34 cellular contexts compared by ENCODE assay signal in the genomic region with DNA sequence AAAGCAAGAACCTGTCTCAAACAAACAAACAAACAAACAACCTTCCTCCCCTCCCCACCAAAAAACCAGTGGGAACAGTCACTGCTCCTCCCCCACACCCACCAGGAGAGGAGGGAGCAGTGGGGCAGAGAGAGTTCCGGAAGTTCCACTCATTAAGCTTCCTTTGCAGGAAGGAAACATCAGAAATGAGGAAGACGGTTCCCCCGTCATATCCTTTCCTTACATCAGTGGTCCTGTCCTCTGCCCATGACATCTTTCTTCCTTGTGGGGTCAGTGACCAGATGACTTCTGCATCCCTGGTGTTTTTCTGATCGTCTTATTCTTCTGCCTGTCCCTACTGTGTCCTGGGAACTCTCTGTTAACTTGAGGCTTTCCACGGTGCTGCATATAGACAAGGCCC. TPM values are rescaled to one million over a fixed set of nuclear protein-coding genes. Genes with fewer than 3 reads are reported as not detected.
DNase-seq lines count a peak whose midpoint lies in the region; ATAC-seq, FAIRE-seq and TF ChIP-seq lines count a peak whose summit lies in the region.
"Had no signal": no experiment of that assay in that cellular context is flagged by ENCODE, and none has a peak within 500 bp of the region (broad histone marks: within the 10 kb centered on the region; RNA-seq: fewer than 3 reads in every experiment).

No MANE protein-coding gene starts in this region.

- no peak overlapping the region for H4K8ac ChIP-seq in H1 (ENCODE audit: extremely low read depth, insufficient read depth, low read length)

- no peak overlapping the region for H3K56ac ChIP-seq in H1 (replicated peaks; ENCODE audit: insufficient read length, low read depth, low read length)

- TF ChIP-seq CTCF in heart right ventricle (IDR thresholded peaks at IDR 0.05) (no peak), right atrium auricular region (IDR thresholded peaks at IDR 0.05) (no peak), H1 (IDR thresholded peaks at IDR 0.05; ENCODE audit: control extremely low read depth in 1 of 3, insufficient read depth in 1 of 3, low read depth in 1 of 3, low read length in 3 of 3) (no peak), neutrophil (IDR thresholded peaks at IDR 0.05) (no peak), transverse colon (IDR thresholded peaks at IDR 0.05) (no peak), testis (IDR thresholded peaks at IDR 0.05) (no peak)

- no peak overlapping the region for H2AK5ac ChIP-seq in H1 (ENCODE audit: low read depth, low read length)

- no peaks in the 10 kb centered on the region for H4K20me1 ChIP-seq in H1 (replicated peaks in 1 of 2; ENCODE audit: control insufficient read depth in 1 of 2, insufficient read depth in 2 of 2, low read length in 2 of 2)

- H3K4me1 ChIP-seq in heart right ventricle: peaks cover 0 to 44% (median 3%) of the 10 kb centered on the region in 9 donors
- H3K4me1 ChIP-seq in right atrium auricular region: no peaks in the 10 kb centered on the region
- H3K4me1 ChIP-seq in H1 (replicated peaks in 1 of 4; ENCODE audit: control insufficient read depth in 3 of 4, insufficient read depth in 4 of 4, low read length in 3 of 4): peaks cover 3 to 15% (median 10%) of the 10 kb centered on the region in 4 experiments
- H3K4me1 ChIP-seq in neutrophil (ENCODE audit: control insufficient read depth in 1 of 2, insufficient read depth in 1 of 2, low read depth in 1 of 2, low read length in 1 of 2): peaks cover 50 to 61% of the 10 kb centered on the region in 2 experiments
- H3K4me1 ChIP-seq in transverse colon: peaks cover 0 to 15% (median 6%) of the 10 kb centered on the region in 4 donors
- H3K4me1 ChIP-seq in testis: peaks cover 2% of the 10 kb centered on the region
- H3K4me1 ChIP-seq: uterus had no signal

- no peak overlapping the region for H2AFZ ChIP-seq in H1 (ENCODE audit: low read length)

- no peaks in the 10 kb centered on the region; the same call in 1 of the 2 replicates for H3K23me2 ChIP-seq in H1 (ENCODE audit: low read depth, low read length)

- H2BK15ac ChIP-seq in H1 (ENCODE audit: low read length): no peak overlapping the region

- peak overlapping the region in 7 of 10 donors; percentile 20 to 75 (median 59) for H3K27ac ChIP-seq in heart right ventricle
- no peak overlapping the region for H3K27ac ChIP-seq in right atrium auricular region
- no peak overlapping the region for H3K27ac ChIP-seq in H1 (ENCODE audit: low read depth, low read length)
- H3K27ac ChIP-seq in neutrophil: peak overlapping the region; percentile 62
- H3K27ac ChIP-seq in transverse colon: no peak overlapping the region
- no peak overlapping the region for H3K27ac ChIP-seq in testis
- H3K27ac ChIP-seq: cardiac muscle cell, uterus, VCaP had no signal

- in situ Hi-C loops in transverse colon (cut with MboI; ENCODE audit: low pct_ligation_motif_present in 1 of 4, low pct_unique_long_range_greater_than_20kb in 1 of 4, low sequenced_read_pairs in 3 of 4): no loop called here

- H3K14ac ChIP-seq in H1 (ENCODE audit: insufficient read length): no peak overlapping the region

- no peak overlapping the region for H3K18ac ChIP-seq in H1 (ENCODE audit: extremely low read depth, low read length)

- no peaks in the 10 kb centered on the region for H3K79me2 ChIP-seq in H1 (ENCODE audit: control insufficient read depth in 1 of 2, insufficient read depth in 2 of 2, low read length in 2 of 2)

- 49 to 53% methylated on average over 5 of the region's 5 CpGs for WGBS in heart right ventricle, 2 donors
- 88% methylated on average over 5 of the region's 5 CpGs; no CpG with 5 or more reads in 1 of the 2 experiments for WGBS in H1 (ENCODE audit: extremely low coverage in 1 of 2, insufficient coverage in 1 of 2, insufficient read length in 1 of 2, insufficient replicate concordance in 2 of 2, low coverage in 1 of 2, low lambda C conversion rate in 2 of 2, missing lambda C conversion rate in 1 of 2), 2 experiments
- WGBS in transverse colon (ENCODE audit: low coverage in 1 of 2), 2 donors: 60 to 77% methylated on average over 5 of the region's 5 CpGs
- 62 to 74% methylated on average over 5 of the region's 5 CpGs for WGBS in testis, 2 donors

- peaks cover 0 to 6% (median 0%) of the 10 kb centered on the region in 7 donors for H3K27me3 ChIP-seq in heart right ventricle
- H3K27me3 ChIP-seq in right atrium auricular region: no peaks in the 10 kb centered on the region
- H3K27me3 ChIP-seq in H1 (replicated peaks in 1 of 4; ENCODE audit: control insufficient read depth in 3 of 4, extremely low read depth in 1 of 4, insufficient read depth in 3 of 4, low read length in 3 of 4): no peaks in the 10 kb centered on the region
- no peaks in the 10 kb centered on the region for H3K27me3 ChIP-seq in neutrophil
- no peaks in the 10 kb centered on the region for H3K27me3 ChIP-seq in transverse colon
- no peaks in the 10 kb centered on the region for H3K27me3 ChIP-seq in testis
- H3K27me3 ChIP-seq: cardiac muscle cell, uterus had no signal

- TF ChIP-seq EP300 in H1 (IDR thresholded peaks at IDR 0.05; ENCODE audit: borderline replicate concordance in 1 of 2, low read depth in 2 of 2, low read length in 2 of 2) (no peak), transverse colon (IDR thresholded peaks at IDR 0.05; ENCODE audit: low read depth) (no peak)

- intact Hi-C loops in heart right ventricle (cut with DNase I): loop anchor here in 7 of 10 donors (5.0 to 10.0 kb wide), 6 partner anchors 45 to 918 kb away; partner anchors contain the start of genes ALKBH1 (in 2 of the 7), SLIRP (in 2 of the 7) and ADCK1 (in 1 of the 7)
- intact Hi-C loops in transverse colon (cut with DNase I; ENCODE audit: low total_unique reads): no loop called here
- intact Hi-C loops in testis (cut with DNase I; ENCODE audit: low total_unique reads): no loop called here

- no peak overlapping the region for H4K91ac ChIP-seq in H1 (replicated peaks; ENCODE audit: insufficient read length, low read length)

- H3K4ac ChIP-seq in H1 (replicated peaks; ENCODE audit: insufficient read length, low read depth, low read length): no peak overlapping the region

- H3K4me2 ChIP-seq in H1 (ENCODE audit: insufficient read depth in 1 of 2, low read depth in 2 of 2, low read length in 2 of 2): no peak overlapping the region
- H3K4me2 ChIP-seq: SK-N-SH had no signal

- no peak overlapping the region for H2BK120ac ChIP-seq in H1 (replicated peaks; ENCODE audit: low read depth, low read length)

- DNase-seq in heart right ventricle (peak in 1 of 2 donors; percentile 17), right atrium auricular region (ENCODE audit: low spot score) (no peak), H1 (ENCODE audit: low read depth in 1 of 2, low spot score in 2 of 2) (no peak), transverse colon (no peak), testis (no peak), DMS53 (lab: John Stamatoyannopoulos, UW) (no peak)
- DNase-seq in stimulated activated CD4-positive, alpha-beta T cell treated with anti-CD3 and anti-CD28 coated beads, Interleukin-1b, Interleukin-23, amount 100 ng/mL, for 48 hours: no peak
- DNase-seq: activated CD4-positive, alpha-beta T cell treated with anti-CD3 and anti-CD28 coated beads for 4 hours; activated CD8-positive, alpha-beta memory T cell treated with anti-CD3 and anti-CD28 coated beads for 24 hours; activated effector memory CD4-positive, alpha-beta T cell treated with anti-CD3 and anti-CD28 coated beads, Interleukin-2, amount 50 U/mL, for 16 hours; activated naive CD8-positive, alpha-beta T cell treated with anti-CD3 and anti-CD28 coated beads for 36 hours; activated T-cell treated with anti-CD3 and anti-CD28 coated beads, Interleukin-2, amount 50 U/mL, for 1 hour; aorta; CD8-positive, alpha-beta memory T cell; cortex of kidney; DMS153; H7; midbrain; naive thymus-derived CD8-positive, alpha-beta T cell; NCI-H1436; NCI-H345; NCI-H748 treated with DMSO at 0.1 percent for 48 hours; occipital lobe; OCI-M1; SK-N-SH; stimulated activated CD4-positive, alpha-beta T cell treated with anti-CD3 and anti-CD28 coated beads, Interleukin-4, amount 100 ng/mL, for 4 hours; uterus had no signal

- H2BK5ac ChIP-seq in H1 (ENCODE audit: low read depth, low read length): no peak overlapping the region

- CTCF ChIA-PET in H1 (lab: Charles Lee; ENCODE audit: partially characterized antibody): interaction anchor here (0.8 to 4.7 kb wide), 2 partner anchors 52 to 160 kb away, joined by 3 to 27 read pairs; no protein-coding TSS in a partner anchor

- no peaks in the 10 kb centered on the region for H3K79me1 ChIP-seq in H1 (ENCODE audit: low read depth, low read length)

- peak overlapping the region; percentile 15; the same call in 1 of the 2 replicates for H2BK20ac ChIP-seq in H1 (ENCODE audit: low read length)

- no peak overlapping the region for H3K23ac ChIP-seq in H1 (ENCODE audit: insufficient read length)

- TF ChIP-seq RAD21 in H1 (IDR thresholded peaks at IDR 0.05 in 1 of 2, conservative IDR thresholded peaks at IDR 0.05 in 1 of 2; ENCODE audit: low read depth in 2 of 2, low read length in 2 of 2): no peak

- no peak overlapping the region for H4K5ac ChIP-seq in H1 (ENCODE audit: insufficient read length, low read depth, low read length)

- H3K36me3 ChIP-seq in heart right ventricle (no peaks in the 10 kb centered on the region), right atrium auricular region (no peaks in the 10 kb centered on the region), H1 (ENCODE audit: control insufficient read depth in 2 of 4, insufficient read depth in 4 of 4, low read length in 3 of 4) (no peaks in the 10 kb centered on the region), neutrophil (no peaks in the 10 kb centered on the region), transverse colon (no peaks in the 10 kb centered on the region), testis (ENCODE audit: low read depth, missing control alignments) (no peaks in the 10 kb centered on the region)
- H3K36me3 ChIP-seq: cardiac muscle cell, uterus had no signal

- TF ChIP-seq POLR2A in H1 (IDR thresholded peaks at IDR 0.05; ENCODE audit: control extremely low read depth in 1 of 2, low read depth in 2 of 2, low read length in 2 of 2) (no peak), transverse colon (IDR thresholded peaks at IDR 0.05) (no peak), testis (IDR thresholded peaks at IDR 0.05) (no peak)

- H3K9me3 ChIP-seq in heart right ventricle: no peaks in the 10 kb centered on the region
- H3K9me3 ChIP-seq in right atrium auricular region: no peaks in the 10 kb centered on the region
- H3K9me3 ChIP-seq in H1 (ENCODE audit: insufficient read depth in 2 of 2, low read depth in 1 of 2, low read length in 1 of 2): no peaks in the 10 kb centered on the region
- no peaks in the 10 kb centered on the region for H3K9me3 ChIP-seq in neutrophil
- H3K9me3 ChIP-seq in transverse colon: no peaks in the 10 kb centered on the region
- H3K9me3 ChIP-seq in testis: no peaks in the 10 kb centered on the region
- H3K9me3 ChIP-seq: SK-N-SH, uterus had no signal

- H3K9ac ChIP-seq in H1 (replicated peaks in 1 of 4; ENCODE audit: extremely low read depth in 1 of 4, low read depth in 3 of 4, low read length in 3 of 4): no peak overlapping the region
- H3K9ac ChIP-seq: SK-N-SH had no signal

- no peak for FAIRE-seq in H1 (lab: Jason Lieb, UNC)
- FAIRE-seq: A204.1, endometrium, HTR-8/SVneo had no signal

- no peak overlapping the region for H2BK12ac ChIP-seq in H1 (ENCODE audit: low read depth, low read length)

- no peak overlapping the region for H3K4me3 ChIP-seq in heart right ventricle
- H3K4me3 ChIP-seq in right atrium auricular region: no peak overlapping the region
- H3K4me3 ChIP-seq in H1 (ENCODE audit: extremely low read depth in 1 of 4, insufficient read depth in 2 of 4, low read depth in 3 of 4, low read length in 4 of 4): no peak overlapping the region
- no peak overlapping the region for H3K4me3 ChIP-seq in neutrophil (ENCODE audit: low read depth in 1 of 2, low read length in 1 of 2)
- H3K4me3 ChIP-seq in transverse colon: no peak overlapping the region
- no peak overlapping the region for H3K4me3 ChIP-seq in testis
- H3K4me3 ChIP-seq: cardiac muscle cell, uterus had no signal

- peak in 7 of 8 donors; percentile 37 to 90 (median 61) for ATAC-seq in heart right ventricle
- ATAC-seq: naive thymus-derived CD8-positive, alpha-beta T cell; stimulated activated memory B cell treated with anti-CD40 and anti-IgM and Interleukin-4, amounts not matched to agents 10 μg/mL and 1 μg/mL and 100 μg/mL, for 72 hours had no signal

- POLR2A ChIA-PET in H1 (lab: Charles Lee; ENCODE audit: partially characterized antibody): no interaction called here

RNA-seq across cellular contexts. Expression of gene SPTLC2, which starts 40.8 kb away (rescaled TPM):
- total RNA-seq in heart right ventricle (10 to 100 TPM in 8 of 10 donors, 1 to 10 TPM in 2; 8.3 to 23.5 (median 13.3) TPM), right atrium auricular region (10 to 100 TPM; 11.3 to 14.0 TPM), transverse colon (10 to 100 TPM; 14.5 to 51.3 (median 35.8) TPM), testis (10 to 100 TPM; 21.5 to 24.5 TPM)
- polyA plus RNA-seq in heart right ventricle (1 to 10 TPM; 4.7 to 6.5 TPM), H1 (2011; rRNA removed) (7.6 and 8.9 TPM in 2 replicates), testis (ENCODE audit: insufficient read depth, low read depth, low replicate concordance) (11.1 TPM)
- 31.8 and 35.1 TPM in 2 replicates for total RNA-seq in H1 (2021; fragmentation: NEBNext Ultra II Directional; extraction: Animal tissue kit (Norgen Biotek cat#: 25700))
- 16.0 TPM for polyA plus RNA-seq in H1 (2011; cell fraction: cytosol; rRNA removed)
- 10.6 TPM for polyA plus RNA-seq in H1 (2011; cell fraction: nucleus; rRNA removed)
- 17.0 to 20.9 TPM (median 18.7 TPM) in 4 replicates for polyA plus RNA-seq in H1 (2012, experiment 1 of 2)
- polyA plus RNA-seq in H1 (2012, experiment 2 of 2): 1.6 TPM
- polyA plus RNA-seq in H1 (2013, experiment 1 of 2): 21.2 TPM
- polyA plus RNA-seq in H1 (2013, experiment 2 of 2): 24.0 TPM
- 27.8 and 34.1 TPM in 2 replicates for polyA minus RNA-seq in H1 (2011; rRNA and poly(A)+ RNA removed)
- polyA minus RNA-seq in H1 (2011; cell fraction: cytosol; rRNA and poly(A)+ RNA removed): 18.4 TPM
- 16.1 TPM for polyA minus RNA-seq in H1 (2011; cell fraction: nucleus; rRNA and poly(A)+ RNA removed)

RNA-seq across cellular contexts. Expression of gene ALKBH1, which starts 50.6 kb away (rescaled TPM):
- total RNA-seq in heart right ventricle (10 to 100 TPM in 8 of 10 donors, 1 to 10 TPM in 2; 8.5 to 12.9 (median 11.6) TPM), right atrium auricular region (10 to 100 TPM in 1 of 2 donors, 1 to 10 TPM in 1; 7.8 to 11.1 TPM), transverse colon (10 to 100 TPM in 2 of 4 donors, 1 to 10 TPM in 2; 5.2 to 15.6 (median 10.4) TPM), testis (10 to 100 TPM; 18.4 to 19.2 TPM)
- polyA plus RNA-seq in heart right ventricle (1 to 10 TPM; 3.9 to 8.5 TPM), H1 (2011; rRNA removed) (9.5 and 14.3 TPM in 2 replicates), testis (ENCODE audit: insufficient read depth, low read depth, low replicate concordance) (17.9 TPM)
- total RNA-seq in H1 (2021; fragmentation: NEBNext Ultra II Directional; extraction: Animal tissue kit (Norgen Biotek cat#: 25700)): 19.9 and 20.0 TPM in 2 replicates
- polyA plus RNA-seq in H1 (2011; cell fraction: cytosol; rRNA removed): 11.9 TPM
- 9.4 TPM for polyA plus RNA-seq in H1 (2011; cell fraction: nucleus; rRNA removed)
- polyA plus RNA-seq in H1 (2012, experiment 1 of 2): 10.0 to 14.0 TPM (median 12.2 TPM) in 4 replicates
- 4.6 TPM for polyA plus RNA-seq in H1 (2012, experiment 2 of 2)
- polyA plus RNA-seq in H1 (2013, experiment 1 of 2): 10.5 TPM
- polyA plus RNA-seq in H1 (2013, experiment 2 of 2): 10.7 TPM
- 16.7 and 19.7 TPM in 2 replicates for polyA minus RNA-seq in H1 (2011; rRNA and poly(A)+ RNA removed)
- 9.5 TPM for polyA minus RNA-seq in H1 (2011; cell fraction: cytosol; rRNA and poly(A)+ RNA removed)
- 8.6 TPM for polyA minus RNA-seq in H1 (2011; cell fraction: nucleus; rRNA and poly(A)+ RNA removed)

RNA-seq across cellular contexts. Expression of gene SLIRP, which starts 50.7 kb away (rescaled TPM):
- total RNA-seq in heart right ventricle (100 to 1,000 TPM; 132 to 231 (median 157) TPM), right atrium auricular region (100 to 1,000 TPM; 271 to 345 TPM), transverse colon (100 to 1,000 TPM in 2 of 4 donors, 10 to 100 TPM in 1, not detected in 1; 81.2 to 277 (median 181) TPM), testis (100 to 1,000 TPM; 101 to 133 TPM)
- polyA plus RNA-seq in heart right ventricle (1,000 to 10,000 TPM in 1 of 2 donors, 100 to 1,000 TPM in 1; 414 to 1,352 TPM), H1 (2011; rRNA removed) (255 and 374 TPM in 2 replicates), testis (ENCODE audit: insufficient read depth, low read depth, low replicate concordance) (214 TPM)
- total RNA-seq in H1 (2021; fragmentation: NEBNext Ultra II Directional; extraction: Animal tissue kit (Norgen Biotek cat#: 25700)): 356 and 383 TPM in 2 replicates
- polyA plus RNA-seq in H1 (2011; cell fraction: cytosol; rRNA removed): 578 TPM
- polyA plus RNA-seq in H1 (2011; cell fraction: nucleus; rRNA removed): 260 TPM
- polyA plus RNA-seq in H1 (2012, experiment 1 of 2): 483 to 801 TPM (median 688 TPM) in 4 replicates
- polyA plus RNA-seq in H1 (2012, experiment 2 of 2): 831 TPM
- 1,073 TPM for polyA plus RNA-seq in H1 (2013, experiment 1 of 2)
- 1,173 TPM for polyA plus RNA-seq in H1 (2013, experiment 2 of 2)
- polyA minus RNA-seq in H1 (2011; rRNA and poly(A)+ RNA removed): 130 and 149 TPM in 2 replicates
- 40.9 TPM for polyA minus RNA-seq in H1 (2011; cell fraction: cytosol; rRNA and poly(A)+ RNA removed)
- polyA minus RNA-seq in H1 (2011; cell fraction: nucleus; rRNA and poly(A)+ RNA removed): 52.6 TPM

Comparison
In these comparisons a context has a peak if more than half of its experiments do, and no peak if none do; other contexts are left out.
1. H3K27ac ChIP-seq: peak in heart right ventricle (7 of 10) and neutrophil (single experiment); none in right atrium auricular region (0 of 2), H1 (single experiment), transverse colon (0 of 4) and testis (0 of 2).
2. intact Hi-C loops: an anchor here in heart right ventricle (5.0 to 10.0 kb wide); none called in transverse colon and testis.